8 cellular contexts compared by ENCODE assay signal in genomic region chr1:113928129-113928949, GRCh38. TPM values are rescaled to one million over a fixed set of nuclear protein-coding genes. Genes with fewer than 3 reads are reported as not detected.
DNase-seq lines count a peak whose midpoint lies in the region; FAIRE-seq and TF ChIP-seq lines count a peak whose summit lies in the region.

No MANE protein-coding gene starts in this region.

- H3K27ac ChIP-seq in suprapubic skin = peak overlapping the region; percentile 96

- no peaks in the 10 kb centered on the region for H3K27me3 ChIP-seq in suprapubic skin

- no peak for DNase-seq in T-helper 2 cell treated with Interferon-gamma antibody and Interleukin-4, amounts not matched to agents 5 μg/mL and 100 μg/mL, for 36 hours (ENCODE audit: low spot score)
- DNase-seq in T-helper 2 cell (no peak), astrocyte of the hippocampus (ENCODE audit: low read depth, low spot score) (peak; percentile 51), kidney glomerular epithelial cell (lab: John Stamatoyannopoulos, UW) (peak; percentile 38), suprapubic skin (ENCODE audit: low spot score in 2 of 2) (no peak), HTR-8/SVneo (ENCODE audit: insufficient read length, low spot score) (no peak), NCI-H446 treated with DMSO at 0.1 percent for 48 hours (lab: John Stamatoyannopoulos, UW) (no peak)

- no peaks in the 10 kb centered on the region for H3K36me3 ChIP-seq in suprapubic skin

- no peaks in the 10 kb centered on the region for H3K9me3 ChIP-seq in suprapubic skin

- TF ChIP-seq POLR2A in suprapubic skin (IDR thresholded peaks at IDR 0.05) = no peak

- no peaks in the 10 kb centered on the region for H3K9me3 Mint-ChIP-seq in T-helper 2 cell treated with Interferon-gamma antibody and Interleukin-4, amounts not matched to agents 5 μg/mL and 100 μg/mL, for 36 hours
- no peaks in the 10 kb centered on the region for H3K9me3 Mint-ChIP-seq in IgD-negative memory B cell

- TF ChIP-seq CTCF in suprapubic skin (IDR thresholded peaks at IDR 0.05) = no peak

- peak overlapping the region; percentile 96 for H3K4me3 ChIP-seq in suprapubic skin

- no peak for TF ChIP-seq EP300 in suprapubic skin (IDR thresholded peaks at IDR 0.05)

- peak overlapping the region; percentile 100 for H3K27ac Mint-ChIP-seq in T-helper 2 cell treated with Interferon-gamma antibody and Interleukin-4, amounts not matched to agents 5 μg/mL and 100 μg/mL, for 36 hours
- peak overlapping the region; percentile 98 to 100 (median 100) for H3K27ac Mint-ChIP-seq in IgD-negative memory B cell

- H3K4me1 ChIP-seq in suprapubic skin = peaks cover 40% of the 10 kb centered on the region

- 15% methylated on average over 7 of the region's 7 CpGs for WGBS in suprapubic skin

- H3K4me3 Mint-ChIP-seq in T-helper 2 cell treated with Interferon-gamma antibody and Interleukin-4, amounts not matched to agents 5 μg/mL and 100 μg/mL, for 36 hours = peak overlapping the region; percentile 98
- H3K4me3 Mint-ChIP-seq in IgD-negative memory B cell = peak overlapping the region; percentile 98 to 100 (median 99)

- FAIRE-seq in HTR-8/SVneo (lab: Jason Lieb, UNC) = no peak

- H3K4me1 Mint-ChIP-seq in T-helper 2 cell treated with Interferon-gamma antibody and Interleukin-4, amounts not matched to agents 5 μg/mL and 100 μg/mL, for 36 hours (ENCODE audit: low read depth) = peaks cover 41% of the 10 kb centered on the region
- peaks cover 32 to 43% (median 41%) of the 10 kb centered on the region in 3 donors for H3K4me1 Mint-ChIP-seq in IgD-negative memory B cell

- peaks cover 5% of the 10 kb centered on the region for H3K27me3 Mint-ChIP-seq in T-helper 2 cell treated with Interferon-gamma antibody and Interleukin-4, amounts not matched to agents 5 μg/mL and 100 μg/mL, for 36 hours (ENCODE audit: low read depth)
- H3K27me3 Mint-ChIP-seq in IgD-negative memory B cell = no peaks in the 10 kb centered on the region

- peaks cover 11% of the 10 kb centered on the region for H3K36me3 Mint-ChIP-seq in T-helper 2 cell treated with Interferon-gamma antibody and Interleukin-4, amounts not matched to agents 5 μg/mL and 100 μg/mL, for 36 hours (ENCODE audit: low read depth)
- H3K36me3 Mint-ChIP-seq in IgD-negative memory B cell = no peaks in the 10 kb centered on the region

RNA-seq across cellular contexts. Expression of gene HIPK1, which starts 0.8 kb away (rescaled TPM):
- 6.1 TPM for polyA plus RNA-seq in IgD-negative memory B cell
- 10 to 100 TPM; 59.4 to 81.8 (median 69.7) TPM for total RNA-seq in suprapubic skin

RNA-seq across cellular contexts. Expression of gene DCLRE1B, which starts 23.2 kb away (rescaled TPM):
- 3.6 TPM for polyA plus RNA-seq in IgD-negative memory B cell
- 1 to 10 TPM; 4.3 to 8.9 (median 6.3) TPM for total RNA-seq in suprapubic skin

RNA-seq across cellular contexts. Expression of gene AP4B1, which starts 23.7 kb away (rescaled TPM):
- 13.2 TPM for polyA plus RNA-seq in IgD-negative memory B cell
- total RNA-seq in suprapubic skin = 10 to 100 TPM; 10.9 to 34.0 (median 12.2) TPM

RNA-seq across cellular contexts. Expression of gene BCL2L15, which starts 41.0 kb away (rescaled TPM):
- polyA plus RNA-seq in IgD-negative memory B cell = not detected
- total RNA-seq in suprapubic skin = 1 to 10 TPM in 1 of 4 donors, under 1 TPM in 3; 0.13 to 1.4 (median 0.45) TPM

RNA-seq across cellular contexts. Expression of gene OLFML3, which starts 50.9 kb away (rescaled TPM):
- polyA plus RNA-seq in IgD-negative memory B cell = not detected
- 10 to 100 TPM in 3 of 4 donors, 1 to 10 TPM in 1; 8.3 to 21.0 (median 18.0) TPM for total RNA-seq in suprapubic skin

Comparison
In these comparisons a context has a peak if more than half of its experiments do, and no peak if none do; other contexts are left out.
1. DNase-seq: peak in astrocyte of the hippocampus (single experiment) and kidney glomerular epithelial cell (single experiment); none in T-helper 2 cell treated with Interferon-gamma antibody and Interleukin-4, amounts not matched to agents 5 μg/mL and 100 μg/mL, for 36 hours (single experiment), T-helper 2 cell (0 of 5), suprapubic skin (0 of 2), HTR-8/SVneo (single experiment) and NCI-H446 treated with DMSO at 0.1 percent for 48 hours (single experiment).